In the genomic region with DNA sequence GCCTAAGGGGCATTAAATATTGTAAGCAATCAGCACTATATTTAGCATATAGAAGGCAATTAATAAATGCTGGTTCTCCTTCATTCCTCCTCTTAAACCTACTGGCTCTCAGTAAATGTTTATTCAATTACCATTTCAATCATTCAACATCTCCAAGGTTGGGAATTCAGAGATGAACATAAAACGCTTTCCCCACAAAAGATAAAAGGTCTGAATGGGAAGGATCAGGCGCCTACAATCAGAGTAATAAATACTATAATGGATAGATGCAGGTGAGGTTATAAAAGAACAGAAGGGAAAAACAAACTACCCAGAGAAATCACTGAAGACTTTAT, we compare ENCODE assay signal across 8 cellular contexts. TPM values are rescaled to one million over a fixed set of nuclear protein-coding genes. Genes with fewer than 3 reads are reported as not detected.
DNase-seq lines count a peak whose midpoint lies in the region; TF ChIP-seq lines count a peak whose summit lies in the region.

No MANE protein-coding gene starts in this region.

- H3K27me3 Mint-ChIP-seq in T-helper 2 cell treated with Interferon-gamma antibody and Interleukin-4, amounts not matched to agents 5 μg/mL and 100 μg/mL, for 36 hours (ENCODE audit: low read depth), result no peaks in the 10 kb centered on the region

- peak overlapping the region; percentile 92 for H3K27ac Mint-ChIP-seq in T-helper 2 cell treated with Interferon-gamma antibody and Interleukin-4, amounts not matched to agents 5 μg/mL and 100 μg/mL, for 36 hours

- H3K36me3 ChIP-seq in adipocyte (ENCODE audit: control insufficient read depth, insufficient read depth, low read length, severe bottlenecking) (peaks cover 4% of the 10 kb centered on the region), suprapubic skin (peaks cover 5% of the 10 kb centered on the region)

- 100% methylated on average over 2 of the region's 2 CpGs for WGBS in suprapubic skin

- H3K4me3 ChIP-seq in adipocyte (ENCODE audit: low read length) (peak overlapping the region; percentile 97), suprapubic skin (peak overlapping the region; percentile 76)

- no peak for TF ChIP-seq POLR2A in suprapubic skin (IDR thresholded peaks at IDR 0.05)

- peak overlapping the region; percentile 90 for H3K4me3 Mint-ChIP-seq in T-helper 2 cell treated with Interferon-gamma antibody and Interleukin-4, amounts not matched to agents 5 μg/mL and 100 μg/mL, for 36 hours

- H3K9me3 Mint-ChIP-seq in T-helper 2 cell treated with Interferon-gamma antibody and Interleukin-4, amounts not matched to agents 5 μg/mL and 100 μg/mL, for 36 hours, result no peaks in the 10 kb centered on the region

- H3K9me3 ChIP-seq in adipocyte (ENCODE audit: control insufficient read depth, low read length) (no peaks in the 10 kb centered on the region), suprapubic skin (no peaks in the 10 kb centered on the region)

- H3K36me3 Mint-ChIP-seq in T-helper 2 cell treated with Interferon-gamma antibody and Interleukin-4, amounts not matched to agents 5 μg/mL and 100 μg/mL, for 36 hours (ENCODE audit: low read depth), result peaks cover 31% of the 10 kb centered on the region

- peak overlapping the region; percentile 95 for H3K9ac ChIP-seq in adipocyte (ENCODE audit: low read length)

- H3K4me1 ChIP-seq in adipocyte (ENCODE audit: control insufficient read depth, insufficient read depth, low read length) (peaks cover 34% of the 10 kb centered on the region), suprapubic skin (peaks cover 23% of the 10 kb centered on the region)

- no peaks in the 10 kb centered on the region for H3K27me3 ChIP-seq in adipocyte (replicated peaks; ENCODE audit: control insufficient read depth, insufficient read depth, low read length)
- no peaks in the 10 kb centered on the region for H3K27me3 ChIP-seq in layer of hippocampus (ENCODE audit: control insufficient read depth, insufficient read depth, low read length)
- H3K27me3 ChIP-seq in suprapubic skin, result no peaks in the 10 kb centered on the region

- peak overlapping the region; percentile 80 for H3K27ac ChIP-seq in layer of hippocampus (ENCODE audit: low read depth, low read length)
- H3K27ac ChIP-seq in suprapubic skin, result peak overlapping the region; percentile 89

- TF ChIP-seq EP300 in suprapubic skin (IDR thresholded peaks at IDR 0.05), result no peak

- no peak for DNase-seq in T-helper 2 cell treated with Interferon-gamma antibody and Interleukin-4, amounts not matched to agents 5 μg/mL and 100 μg/mL, for 36 hours (ENCODE audit: low spot score)
- no peak for DNase-seq in T-helper 2 cell
- DNase-seq in adipocyte (ENCODE audit: low read depth), result no peak
- DNase-seq in suprapubic skin (ENCODE audit: low spot score in 2 of 2), result no peak
- no peak for DNase-seq in NCI-H2029 (lab: John Stamatoyannopoulos, UW)
- no peak for DNase-seq in OCI-M2 (lab: John Stamatoyannopoulos, UW; ENCODE audit: unreplicated experiment)
- no peak for DNase-seq in NCI-H226

- TF ChIP-seq CTCF in suprapubic skin (IDR thresholded peaks at IDR 0.05), result no peak

- peaks cover 27% of the 10 kb centered on the region for H3K4me1 Mint-ChIP-seq in T-helper 2 cell treated with Interferon-gamma antibody and Interleukin-4, amounts not matched to agents 5 μg/mL and 100 μg/mL, for 36 hours (ENCODE audit: low read depth)

RNA-seq across cellular contexts. Expression of gene KTI12, which starts 0.4 kb away (rescaled TPM):
- total RNA-seq in suprapubic skin, result 10 to 100 TPM in 1 of 4 donors, 1 to 10 TPM in 3; 8.0 to 15.9 (median 9.5) TPM

RNA-seq across cellular contexts. Expression of gene TXNDC12, which starts 21.0 kb away (rescaled TPM):
- total RNA-seq in suprapubic skin, result 10 to 100 TPM; 22.4 to 26.4 (median 25.5) TPM

RNA-seq across cellular contexts. Expression of gene BTF3L4, which starts 22.1 kb away (rescaled TPM):
- total RNA-seq in suprapubic skin, result 10 to 100 TPM; 41.7 to 60.2 (median 57.1) TPM

RNA-seq across cellular contexts. Expression of gene RAB3B, which starts 43.5 kb away (rescaled TPM):
- total RNA-seq in suprapubic skin, result 1 to 10 TPM; 2.8 to 6.8 (median 5.6) TPM
